15 cellular contexts compared by ENCODE assay signal in genomic region chr13:109900723-109901122, GRCh38.
DNase-seq lines count a peak whose midpoint lies in the region; ATAC-seq and TF ChIP-seq lines count a peak whose summit lies in the region.
"Had no signal": no experiment of that assay in that cellular context is flagged by ENCODE, and none has a peak within 500 bp of the region (broad histone marks: within the 10 kb centered on the region; RNA-seq: fewer than 3 reads in every experiment).

No MANE protein-coding gene starts in this region.

- H3K4me1 Mint-ChIP-seq in HFFc6 (ENCODE audit: low read depth), result peaks cover 11% of the 10 kb centered on the region

- no peaks in the 10 kb centered on the region for H3K36me3 ChIP-seq in ES-I3 (ENCODE audit: insufficient read depth, low read length)
- no peaks in the 10 kb centered on the region for H3K36me3 ChIP-seq in mesenchymal stem cell (ENCODE audit: control insufficient read depth in 1 of 2, insufficient read depth in 2 of 2, low read depth in 1 of 2, low read length in 2 of 2)
- H3K36me3 ChIP-seq: BLaER1 treated with 17β-estradiol and CSF1 and Interleukin-3, amounts not matched to agents 10 nM and 100 nM had no signal

- no peaks in the 10 kb centered on the region; the same call in 1 of the 2 replicates for H3K4me1 ChIP-seq in ES-I3 (ENCODE audit: insufficient read depth, low read length)
- peaks cover 1% of the 10 kb centered on the region for H3K4me1 ChIP-seq in mesenchymal stem cell (ENCODE audit: control insufficient read depth, insufficient read depth, low read depth, low read length)

- no peak for ATAC-seq in left lobe of liver

- H4K91ac ChIP-seq in mesenchymal stem cell (ENCODE audit: low read length), result no peak overlapping the region

- H3K4me3 ChIP-seq in mesenchymal stem cell (ENCODE audit: insufficient read depth in 1 of 2, low read depth in 1 of 2, low read length in 2 of 2), result no peak overlapping the region
- H3K4me3 ChIP-seq: BLaER1 treated with 17β-estradiol and CSF1 and Interleukin-3, amounts not matched to agents 10 nM and 100 nM had no signal

- no peak overlapping the region for H3K27ac Mint-ChIP-seq in HFFc6

- no peak overlapping the region for H2BK12ac ChIP-seq in mesenchymal stem cell (ENCODE audit: low read length in 2 of 2)

- H3K9me3 ChIP-seq in ES-I3 (ENCODE audit: control insufficient read depth, insufficient read depth, low read length) (no peaks in the 10 kb centered on the region), mesenchymal stem cell (ENCODE audit: control insufficient read depth, low read length) (no peaks in the 10 kb centered on the region)

- no peak overlapping the region for H2AFZ ChIP-seq in mesenchymal stem cell (ENCODE audit: low read depth, low read length)

- no peak overlapping the region for H3K4ac ChIP-seq in mesenchymal stem cell (ENCODE audit: low read depth in 1 of 2, low read length in 2 of 2)

- WGBS in mesenchymal stem cell, result 64% methylated on average over 8 of the region's 8 CpGs

- H3K14ac ChIP-seq in mesenchymal stem cell (ENCODE audit: low read length in 2 of 2), result no peak overlapping the region

- H3K9ac ChIP-seq in ES-I3 (ENCODE audit: low read depth, low read length) (peak overlapping the region; percentile 39; the same call in 1 of the 2 replicates), mesenchymal stem cell (ENCODE audit: low read length) (no peak overlapping the region)
- H3K9ac ChIP-seq: BLaER1 treated with 17β-estradiol and CSF1 and Interleukin-3, amounts not matched to agents 10 nM and 100 nM had no signal

- no peaks in the 10 kb centered on the region for H3K36me3 Mint-ChIP-seq in HFFc6 (ENCODE audit: low read depth)

- no peak overlapping the region for H4K8ac ChIP-seq in mesenchymal stem cell (ENCODE audit: low read length)

- peaks cover 0 to 7% of the 10 kb centered on the region in 2 experiments for H3K27me3 ChIP-seq in mesenchymal stem cell (ENCODE audit: control insufficient read depth in 1 of 2, insufficient read depth in 1 of 2, low read length in 2 of 2)
- H3K27me3 ChIP-seq: BLaER1 treated with 17β-estradiol and CSF1 and Interleukin-3, amounts not matched to agents 10 nM and 100 nM had no signal

- H2AK5ac ChIP-seq in mesenchymal stem cell (ENCODE audit: low read length, severe bottlenecking), result peak overlapping the region; percentile 56

- no peak overlapping the region for H3K27ac ChIP-seq in mesenchymal stem cell (ENCODE audit: low read length, poor library complexity, severe bottlenecking)
- H3K27ac ChIP-seq: BLaER1 treated with 17β-estradiol and CSF1 and Interleukin-3, amounts not matched to agents 10 nM and 100 nM had no signal

- H2BK15ac ChIP-seq in mesenchymal stem cell (ENCODE audit: low read depth, poor library complexity, severe bottlenecking), result no peak overlapping the region

- TF ChIP-seq CTCF in HFFc6 (IDR thresholded peaks at IDR 0.05), result no peak

- peaks cover 8% of the 10 kb centered on the region for H3K27me3 Mint-ChIP-seq in HFFc6 (ENCODE audit: insufficient read depth)

- H3K9me3 Mint-ChIP-seq in HFFc6, result no peaks in the 10 kb centered on the region

- no peak overlapping the region for H2BK5ac ChIP-seq in mesenchymal stem cell (ENCODE audit: low read depth, low read length, poor library complexity, severe bottlenecking)

- H3K4me3 Mint-ChIP-seq in HFFc6, result no peak overlapping the region

- DNase-seq in DMS53 (lab: John Stamatoyannopoulos, UW) (peak; percentile 56), DMS53 treated with DMSO at 0.1 percent for 48 hours (lab: John Stamatoyannopoulos, UW; ENCODE audit: unreplicated experiment) (no peak), SHP77 (lab: John Stamatoyannopoulos, UW) (peak; percentile 46 to 62), mesenchymal stem cell (no peak), cerebellum (ENCODE audit: low spot score) (no peak), HFFc6 (no peak), left lobe of liver (ENCODE audit: low spot score) (no peak)
- DNase-seq: 8988T, GDM1, Kasumi-1, NCI-H2081 treated with DMSO at 0.1 percent for 48 hours, NCI-H226, NCI-H748 treated with DMSO at 0.1 percent for 48 hours had no signal

- peak overlapping the region in 1 of 2 experiments; percentile 40 for H3K18ac ChIP-seq in mesenchymal stem cell (ENCODE audit: low read depth in 1 of 2, low read length in 2 of 2)

- H2BK120ac ChIP-seq in mesenchymal stem cell (ENCODE audit: low read depth, low read length), result no peak overlapping the region

- H3K23ac ChIP-seq in mesenchymal stem cell (ENCODE audit: low read length in 2 of 2), result no peak overlapping the region

- H3K79me1 ChIP-seq in mesenchymal stem cell (replicated peaks; ENCODE audit: low read length, poor library complexity, severe bottlenecking), result no peaks in the 10 kb centered on the region

- H3K4me2 ChIP-seq in mesenchymal stem cell (ENCODE audit: low read length, poor library complexity, severe bottlenecking), result no peak overlapping the region
- H3K4me2 ChIP-seq: BLaER1 treated with 17β-estradiol and CSF1 and Interleukin-3, amounts not matched to agents 10 nM and 100 nM had no signal

Comparison
In these comparisons a context has a peak if more than half of its experiments do, and no peak if none do; other contexts are left out.
1. DNase-seq: peak in DMS53 (single experiment) and SHP77 (2 of 2); none in DMS53 treated with DMSO at 0.1 percent for 48 hours (single experiment), mesenchymal stem cell (single experiment), cerebellum (single experiment), HFFc6 (single experiment) and left lobe of liver (single experiment).